In the genomic region with DNA sequence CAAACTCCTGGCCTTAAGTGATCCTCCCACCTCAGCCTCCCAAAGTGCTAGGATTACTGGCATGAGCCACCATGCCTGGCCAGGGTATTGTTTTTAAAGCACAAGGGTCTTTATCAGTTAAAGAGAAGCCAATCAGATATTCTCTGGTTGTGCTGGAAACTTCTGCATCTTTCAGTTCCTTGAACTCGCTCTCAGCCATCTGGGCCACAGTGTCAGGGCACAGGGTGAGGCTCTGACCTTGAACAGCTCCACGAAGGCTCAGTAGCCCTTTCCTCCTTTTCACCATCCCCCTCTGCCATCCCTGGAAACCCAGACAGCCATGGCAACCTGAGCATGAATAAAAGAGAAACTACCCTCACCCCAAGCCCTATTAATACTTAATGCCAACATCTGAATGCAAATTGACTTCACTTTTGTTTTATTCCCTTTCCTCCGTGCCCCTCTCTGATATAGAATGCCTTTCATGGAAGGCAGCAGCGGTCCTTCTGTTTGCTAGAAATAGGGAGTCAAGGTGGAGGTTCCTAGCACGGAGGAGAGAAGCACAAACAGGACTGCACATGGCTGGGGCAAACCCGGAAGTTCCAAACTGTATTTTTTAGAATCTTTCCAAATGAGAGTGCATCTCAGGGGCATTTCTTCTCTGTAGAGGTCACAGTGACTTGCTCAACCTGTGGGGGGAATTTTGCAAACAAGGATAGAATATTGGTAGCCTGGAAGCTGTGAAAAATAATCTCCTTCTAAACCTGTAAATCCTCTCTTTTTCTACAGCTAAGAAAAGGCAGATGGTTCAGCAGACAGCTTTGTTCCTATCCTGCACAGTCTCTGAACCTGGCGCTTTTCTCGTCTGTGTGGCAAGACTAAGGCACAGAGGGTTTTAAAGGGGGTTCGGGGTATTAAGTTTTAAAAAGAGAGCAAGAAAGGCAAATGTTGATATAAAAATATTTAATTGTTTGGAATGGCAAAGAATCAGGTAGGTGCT, we compare ENCODE assay signal across 12 cellular contexts.
DNase-seq lines count a peak whose midpoint lies in the region; ATAC-seq and TF ChIP-seq lines count a peak whose summit lies in the region.
"Had no signal": no experiment of that assay in that cellular context is flagged by ENCODE, and none has a peak within 500 bp of the region (broad histone marks: within the 10 kb centered on the region; RNA-seq: fewer than 3 reads in every experiment).

No MANE protein-coding gene starts in this region.

- POLR2A ChIA-PET in PC-3 (lab: Charles Lee; ENCODE audit: unreplicated experiment) (no interaction called here), MCF 10A (lab: Yijun Ruan, JAX) (no interaction called here)

- BruUV-seq in PC-3 (replicated peaks; lab: Mats Ljungman, UMichigan) = no TSS peak
- no TSS peak for BruUV-seq in MCF 10A (replicated peaks; lab: Mats Ljungman, UMichigan)

- no peak overlapping the region for H3K4me3 Mint-ChIP-seq in neural crest cell
- H3K4me3 Mint-ChIP-seq in progenitor cell of endocrine pancreas (ENCODE audit: low read depth) = no peak overlapping the region
- H3K4me3 Mint-ChIP-seq in MCF 10A (ENCODE audit: unreplicated experiment) = no peak overlapping the region
- H3K4me3 Mint-ChIP-seq in type B pancreatic cell = no peak overlapping the region
- H3K4me3 Mint-ChIP-seq: activated CD4-positive, alpha-beta T cell treated with anti-CD3 and anti-CD28 coated beads, Interleukin-2, amount 10 ng/mL, durations not matched to agents 24 days and 14 days; naive thymus-derived CD4-positive, alpha-beta T cell had no signal

- H3K27ac ChIP-seq in PC-3 (ENCODE audit: low read length) = no peak overlapping the region
- no peak overlapping the region for H3K27ac ChIP-seq in transverse colon
- H3K27ac ChIP-seq: RWPE1 had no signal

- H3K27ac Mint-ChIP-seq in neural crest cell (ENCODE audit: unreplicated experiment) (peak overlapping the region; percentile 39), progenitor cell of endocrine pancreas (no peak overlapping the region), MCF 10A (ENCODE audit: low read depth, unreplicated experiment) (no peak overlapping the region), type B pancreatic cell (no peak overlapping the region)
- H3K27ac Mint-ChIP-seq: activated CD4-positive, alpha-beta T cell treated with anti-CD3 and anti-CD28 coated beads, Interleukin-2, amount 10 ng/mL, durations not matched to agents 24 days and 14 days had no signal

- no peaks in the 10 kb centered on the region for H3K36me3 ChIP-seq in PC-3 (ENCODE audit: low read depth, low read length)
- H3K36me3 ChIP-seq in transverse colon = no peaks in the 10 kb centered on the region

- TF ChIP-seq EP300 in transverse colon (IDR thresholded peaks at IDR 0.05; ENCODE audit: low read depth) = no peak

- no peak overlapping the region for H3K4me2 ChIP-seq in PC-3 (ENCODE audit: low read length)

- H3K79me2 ChIP-seq in PC-3 (ENCODE audit: low read length) = no peaks in the 10 kb centered on the region

- TF ChIP-seq POLR2A in transverse colon (IDR thresholded peaks at IDR 0.05) = no peak

- intact Hi-C loops in PC-3 (cut with micrococcal nuclease) (no loop called here), MCF 10A (cut with micrococcal nuclease) (no loop called here), transverse colon (cut with DNase I; ENCODE audit: low total_unique reads) (no loop called here)

- no peak for TF ChIP-seq CTCF in GM12865 (IDR thresholded peaks at IDR 0.05; ENCODE audit: insufficient read depth, low read depth, low read length, missing control alignments)
- TF ChIP-seq CTCF in PC-3 (conservative IDR thresholded peaks at IDR 0.05; ENCODE audit: low read depth, low read length) = no peak
- no peak for TF ChIP-seq CTCF in neural crest cell (conservative IDR thresholded peaks at IDR 0.05)
- TF ChIP-seq CTCF in progenitor cell of endocrine pancreas (IDR thresholded peaks at IDR 0.05; ENCODE audit: unreplicated experiment) = no peak
- no peak for TF ChIP-seq CTCF in MCF 10A (IDR thresholded peaks at IDR 0.05; ENCODE audit: unreplicated experiment)
- TF ChIP-seq CTCF in type B pancreatic cell (conservative IDR thresholded peaks at IDR 0.05) = no peak
- TF ChIP-seq CTCF in transverse colon (IDR thresholded peaks at IDR 0.05) = no peak

- WGBS in transverse colon (ENCODE audit: low coverage in 1 of 2), 2 donors = 66 to 77% methylated on average over 8 to 9 of the region's 9 CpGs

- H4K20me1 ChIP-seq in PC-3 (ENCODE audit: low read length) = no peaks in the 10 kb centered on the region

- no peaks in the 10 kb centered on the region for H3K9me3 Mint-ChIP-seq in neural crest cell
- H3K9me3 Mint-ChIP-seq in progenitor cell of endocrine pancreas (ENCODE audit: low read depth) = peaks cover 1% of the 10 kb centered on the region
- no peaks in the 10 kb centered on the region for H3K9me3 Mint-ChIP-seq in MCF 10A (ENCODE audit: unreplicated experiment)
- no peaks in the 10 kb centered on the region for H3K9me3 Mint-ChIP-seq in type B pancreatic cell
- H3K9me3 Mint-ChIP-seq: activated CD4-positive, alpha-beta T cell treated with anti-CD3 and anti-CD28 coated beads, Interleukin-2, amount 10 ng/mL, durations not matched to agents 24 days and 14 days; naive thymus-derived CD4-positive, alpha-beta T cell had no signal

- H3K9me2 ChIP-seq in PC-3 (replicated peaks; ENCODE audit: low read length) = no peaks in the 10 kb centered on the region

- no peaks in the 10 kb centered on the region for H3F3A ChIP-seq in PC-3 (ENCODE audit: low read length, unreplicated experiment)

- H3K9ac ChIP-seq in PC-3 (ENCODE audit: low read length) = no peak overlapping the region

- H3K27me3 ChIP-seq in PC-3 (ENCODE audit: low read length) (no peaks in the 10 kb centered on the region), transverse colon (no peaks in the 10 kb centered on the region)

- H3K27me3 Mint-ChIP-seq in neural crest cell (ENCODE audit: low read depth) (no peaks in the 10 kb centered on the region), progenitor cell of endocrine pancreas (peaks cover 5% of the 10 kb centered on the region), MCF 10A (ENCODE audit: insufficient read depth, unreplicated experiment) (no peaks in the 10 kb centered on the region), type B pancreatic cell (peaks cover 8% of the 10 kb centered on the region)

- CTCF ChIA-PET in PC-3 (lab: Charles Lee) (interaction anchor here (0.7 kb wide), 1 partner anchor 61 kb away, joined by 3 read pairs; no protein-coding TSS in a partner anchor), MCF 10A (lab: Yijun Ruan, JAX) (interaction anchor here (0.9 kb wide), 1 partner anchor 42 kb away, joined by 3 read pairs; no protein-coding TSS in a partner anchor)

- no peaks in the 10 kb centered on the region for H3K9me3 ChIP-seq in PC-3 (ENCODE audit: low read length)
- H3K9me3 ChIP-seq in transverse colon = no peaks in the 10 kb centered on the region

- peak; percentile 41 for DNase-seq in GM12865 (ENCODE audit: low read depth)
- no peak for DNase-seq in PC-3
- DNase-seq in neural crest cell (ENCODE audit: low read depth, low spot score) = no peak
- DNase-seq in progenitor cell of endocrine pancreas (ENCODE audit: low spot score, unreplicated experiment) = no peak
- DNase-seq in MCF 10A (ENCODE audit: unreplicated experiment) = no peak
- no peak for DNase-seq in type B pancreatic cell (ENCODE audit: extremely low spot score, unreplicated experiment)
- no peak for DNase-seq in transverse colon
- DNase-seq: activated CD4-positive, alpha-beta T cell treated with anti-CD3 and anti-CD28 coated beads, Interleukin-2, amount 10 ng/mL, durations not matched to agents 24 days and 14 days; naive thymus-derived CD4-positive, alpha-beta T cell; stimulated activated CD4-positive, alpha-beta T cell treated with anti-CD3 and anti-CD28 coated beads, Interleukin-4, amount 100 ng/mL, for 4 hours had no signal

- in situ Hi-C loops in transverse colon (cut with MboI; ENCODE audit: low pct_ligation_motif_present in 1 of 4, low pct_unique_long_range_greater_than_20kb in 1 of 4, low sequenced_read_pairs in 3 of 4) = no loop called here

- H3K4me3 ChIP-seq in GM12865 (ENCODE audit: low read depth, low read length) = no peak overlapping the region
- H3K4me3 ChIP-seq in PC-3 (ENCODE audit: low read length) = no peak overlapping the region
- no peak overlapping the region for H3K4me3 ChIP-seq in transverse colon

- H3K36me3 Mint-ChIP-seq in neural crest cell (ENCODE audit: low read depth) (no peaks in the 10 kb centered on the region), progenitor cell of endocrine pancreas (ENCODE audit: insufficient read depth) (no peaks in the 10 kb centered on the region), MCF 10A (ENCODE audit: insufficient read depth, unreplicated experiment) (peaks cover 4% of the 10 kb centered on the region), type B pancreatic cell (no peaks in the 10 kb centered on the region)
- H3K36me3 Mint-ChIP-seq: naive thymus-derived CD4-positive, alpha-beta T cell had no signal

- H3K4me1 ChIP-seq in PC-3 (ENCODE audit: insufficient read depth, low read length) (no peaks in the 10 kb centered on the region), transverse colon (no peaks in the 10 kb centered on the region)

- peak overlapping the region; percentile 47; the same call in 1 of the 2 replicates for H2AFZ ChIP-seq in PC-3 (ENCODE audit: low read length)

- ATAC-seq in HG02678 (IDR thresholded peaks at IDR 0.05; ENCODE audit: unreplicated experiment) (peak; percentile 74), PC-3 (no peak)
- ATAC-seq: naive thymus-derived CD4-positive, alpha-beta T cell had no signal

- H3K4me1 Mint-ChIP-seq in neural crest cell (peaks cover 15% of the 10 kb centered on the region), progenitor cell of endocrine pancreas (ENCODE audit: low read depth) (peaks cover 3% of the 10 kb centered on the region), MCF 10A (ENCODE audit: insufficient read depth, unreplicated experiment) (peaks cover 10% of the 10 kb centered on the region), type B pancreatic cell (ENCODE audit: unreplicated experiment) (peaks cover 16% of the 10 kb centered on the region)
- H3K4me1 Mint-ChIP-seq: activated CD4-positive, alpha-beta T cell treated with anti-CD3 and anti-CD28 coated beads, Interleukin-2, amount 10 ng/mL, durations not matched to agents 24 days and 14 days had no signal
